ENCODE assay signal across 2 cellular contexts in genomic region chr11:32032052-32032451, GRCh38.
TF ChIP-seq lines count a peak whose summit lies in the region.

No MANE protein-coding gene starts in this region.

TF ChIP-seq in SK-N-SH treated with all-trans-retinoic acid at 6 μM for 48 hours, 23 proteins besides CTCF, POLR2A, EP300 and RAD21 (continued from another document):
- TF ChIP-seq ZC3H10 (CRISPR knock-in tag; IDR thresholded peaks at IDR 0.05), result no peak
- no peak for TF ChIP-seq CSRNP3 (CRISPR knock-in tag; IDR thresholded peaks at IDR 0.05)
- TF ChIP-seq PATZ1 (CRISPR knock-in tag; IDR thresholded peaks at IDR 0.05; ENCODE audit: borderline replicate concordance), result no peak
- TF ChIP-seq ZNF8 (CRISPR knock-in tag; IDR thresholded peaks at IDR 0.05), result no peak
- no peak for TF ChIP-seq ZNF565 (CRISPR knock-in tag; conservative IDR thresholded peaks at IDR 0.05; ENCODE audit: low read depth)
- no peak for TF ChIP-seq RARB (CRISPR knock-in tag; IDR thresholded peaks at IDR 0.05)
- no peak for TF ChIP-seq OSR1 (CRISPR knock-in tag; IDR thresholded peaks at IDR 0.05)
- no peak for TF ChIP-seq TSHZ2 (CRISPR knock-in tag; IDR thresholded peaks at IDR 0.05)
- no peak for TF ChIP-seq PPARA (CRISPR knock-in tag; IDR thresholded peaks at IDR 0.05; ENCODE audit: borderline replicate concordance)
- TF ChIP-seq TOX (CRISPR knock-in tag; IDR thresholded peaks at IDR 0.05; ENCODE audit: borderline replicate concordance), result no peak
- TF ChIP-seq ARNTL (CRISPR knock-in tag; IDR thresholded peaks at IDR 0.05; ENCODE audit: borderline replicate concordance, low read depth), result no peak
- TF ChIP-seq CSDC2 (CRISPR knock-in tag; IDR thresholded peaks at IDR 0.05), result no peak
TF ChIP-seq in SK-N-SH treated with all-trans-retinoic acid at 6 μM for 48 hours: peak in this region for 0.

TF ChIP-seq in GM12878, 131 proteins besides CTCF, POLR2A, EP300 and RAD21 (continued from another document):
- TF ChIP-seq ZBTB11 (CRISPR knock-in tag; IDR thresholded peaks at IDR 0.05) (no peak), TAF1 (IDR thresholded peaks at IDR 0.05; ENCODE audit: borderline replicate concordance, low read depth, low read length) (no peak), BACH1 (IDR thresholded peaks at IDR 0.05; ENCODE audit: borderline replicate concordance) (no peak), HDGF (IDR thresholded peaks at IDR 0.05) (no peak), KLF5 (IDR thresholded peaks at IDR 0.05; ENCODE audit: partially characterized antibody) (no peak), ZNF622 (IDR thresholded peaks at IDR 0.05) (no peak), STAT3 (IDR thresholded peaks at IDR 0.05; ENCODE audit: low read depth, low read length) (no peak), YY1 (IDR thresholded peaks at IDR 0.05; ENCODE audit: low read depth, low read length) (no peak), PAX8 (IDR thresholded peaks at IDR 0.05) (no peak), USF1 (IDR thresholded peaks at IDR 0.05; ENCODE audit: borderline replicate concordance, extremely low read length, insufficient read depth, low read depth, low read length) (no peak), TCF7 (IDR thresholded peaks at IDR 0.05; ENCODE audit: borderline replicate concordance) (no peak), NKRF (conservative IDR thresholded peaks at IDR 0.05) (no peak)
TF ChIP-seq in GM12878: peak in this region for 0.
